ENCODE assay signal across 15 cellular contexts in the genomic region with DNA sequence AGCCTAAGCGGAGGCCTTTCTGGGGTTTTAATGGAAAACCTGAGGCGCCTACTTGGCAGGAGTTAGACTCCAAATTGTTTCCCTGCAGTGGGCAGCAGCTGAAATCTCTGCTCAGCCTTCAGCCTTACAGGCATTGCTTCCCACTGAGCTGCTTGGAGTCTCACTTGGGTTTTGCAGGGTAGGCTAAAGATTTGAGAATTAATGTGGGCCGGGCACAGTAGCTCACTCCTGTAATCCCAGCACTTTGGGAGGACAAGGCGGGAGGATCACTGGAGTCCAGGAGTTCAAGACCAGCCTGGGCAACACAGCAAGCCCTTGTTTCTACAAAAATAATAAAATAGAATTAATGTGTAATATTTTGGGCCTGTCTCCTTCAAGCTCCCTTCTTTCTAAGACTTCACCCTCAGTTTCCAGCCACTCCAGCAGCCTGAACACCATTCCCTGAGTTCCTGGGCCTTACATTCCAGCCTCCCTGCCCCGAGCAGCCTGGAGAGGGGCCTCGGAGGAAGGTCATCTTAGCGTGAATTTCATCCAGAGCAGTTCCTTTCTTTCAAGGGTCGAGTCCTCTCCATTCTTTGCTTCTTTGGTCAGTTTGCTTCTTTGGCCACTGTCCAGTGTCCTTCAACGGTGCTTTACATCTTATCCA. TPM values are rescaled to one million over a fixed set of nuclear protein-coding genes. Genes with fewer than 3 reads are reported as not detected.
A peak's percentile ranks its signal among the peaks of the same experiment; 100 is the strongest.
DNase-seq lines count a peak whose midpoint lies in the region; ATAC-seq, FAIRE-seq and TF ChIP-seq lines count a peak whose summit lies in the region.
"Had no signal": no experiment of that assay in that cellular context is flagged by ENCODE, and none has a peak within 500 bp of the region (broad histone marks: within the 10 kb centered on the region; RNA-seq: fewer than 3 reads in every experiment).

No MANE protein-coding gene starts in this region.

- H3K36me3 Mint-ChIP-seq in effector memory CD8-positive, alpha-beta T cell (ENCODE audit: insufficient read depth) = peaks cover 10% of the 10 kb centered on the region
- H3K36me3 Mint-ChIP-seq: activated naive CD4-positive, alpha-beta T cell treated with anti-CD3 and anti-CD28 coated beads, Interleukin-2, amount 10 ng/mL, durations not matched to agents 7 days and 5 days had no signal

- no peak for TF ChIP-seq EP300 in suprapubic skin (IDR thresholded peaks at IDR 0.05)

- H3F3A ChIP-seq in OCI-LY1 (ENCODE audit: insufficient read depth, low read length) = no peaks in the 10 kb centered on the region

- no peaks in the 10 kb centered on the region for H3K79me2 ChIP-seq in OCI-LY1 (ENCODE audit: insufficient read depth, low read length)

- H3K4me2 ChIP-seq in OCI-LY1 (ENCODE audit: low read length) = peak overlapping the region; percentile 33; the same call in 1 of the 2 replicates

- H3K27me3 Mint-ChIP-seq in effector memory CD8-positive, alpha-beta T cell = no peaks in the 10 kb centered on the region
- H3K27me3 Mint-ChIP-seq: activated CD8-positive, alpha-beta T cell treated with anti-CD3 and anti-CD28 coated beads for 36 hours had no signal

- TF ChIP-seq CTCF in OCI-LY1 (IDR thresholded peaks at IDR 0.05; ENCODE audit: low read length) = no peak
- TF ChIP-seq CTCF in suprapubic skin (IDR thresholded peaks at IDR 0.05) = no peak

- no peak for DNase-seq in effector memory CD8-positive, alpha-beta T cell
- DNase-seq in suprapubic skin (ENCODE audit: low spot score in 2 of 2) = no peak
- DNase-seq in central memory CD4-positive, alpha-beta T cell = no peak
- no peak for DNase-seq in DMS 273 (lab: John Stamatoyannopoulos, UW; ENCODE audit: unreplicated experiment)
- no peak for DNase-seq in HTR-8/SVneo (ENCODE audit: insufficient read length, low spot score)
- no peak for DNase-seq in T-helper 9 cell
- DNase-seq: activated CD8-positive, alpha-beta T cell treated with anti-CD3 and anti-CD28 coated beads for 36 hours; activated naive CD4-positive, alpha-beta T cell treated with anti-CD3 and anti-CD28 coated beads, Interleukin-2, amount 10 ng/mL, durations not matched to agents 7 days and 5 days; DMS 273 treated with DMSO at 0.1 percent for 48 hours; NCI-H187; stimulated activated CD4-positive, alpha-beta T cell treated with anti-CD3 and anti-CD28 coated beads, Interleukin-15, amount 100 ng/mL, for 24 hours; T-helper 1 cell had no signal

- peak overlapping the region; percentile 78 to 88 for H3K27ac Mint-ChIP-seq in effector memory CD8-positive, alpha-beta T cell
- H3K27ac Mint-ChIP-seq: activated naive CD4-positive, alpha-beta T cell treated with anti-CD3 and anti-CD28 coated beads, Interleukin-2, amount 10 ng/mL, durations not matched to agents 7 days and 5 days had no signal

- no peaks in the 10 kb centered on the region for H3K9me2 ChIP-seq in OCI-LY1 (ENCODE audit: low read depth, low read length)

- 0 out of 2 replicates have a peak overlapping the region, but pooled peaks have one; percentile 21 for H2AFZ ChIP-seq in OCI-LY1 (ENCODE audit: low read length)

- no peaks in the 10 kb centered on the region for H3K36me3 ChIP-seq in OCI-LY1 (ENCODE audit: insufficient read depth, low read length)
- no peaks in the 10 kb centered on the region for H3K36me3 ChIP-seq in muscle layer of duodenum (ENCODE audit: control insufficient read depth in 1 of 2, insufficient read depth in 2 of 2, low read length in 2 of 2)
- no peaks in the 10 kb centered on the region for H3K36me3 ChIP-seq in suprapubic skin

- H3K27me3 ChIP-seq in OCI-LY1 (ENCODE audit: insufficient read depth, low read length) (no peaks in the 10 kb centered on the region), muscle layer of duodenum (ENCODE audit: low read depth, low read length) (no peaks in the 10 kb centered on the region), suprapubic skin (no peaks in the 10 kb centered on the region)

- H3K9me3 ChIP-seq in OCI-LY1 (ENCODE audit: low read length) = no peaks in the 10 kb centered on the region
- H3K9me3 ChIP-seq in muscle layer of duodenum (ENCODE audit: control insufficient read depth in 1 of 2, low read length in 2 of 2) = no peaks in the 10 kb centered on the region
- no peaks in the 10 kb centered on the region for H3K9me3 ChIP-seq in suprapubic skin

- no peak for ATAC-seq in effector memory CD8-positive, alpha-beta T cell (replicated peaks)
- ATAC-seq: activated CD8-positive, alpha-beta T cell treated with anti-CD3 and anti-CD28 coated beads for 36 hours had no signal

- H3K4me3 ChIP-seq in OCI-LY1 (ENCODE audit: low read depth, low read length, poor library complexity, severe bottlenecking) (peak overlapping the region; percentile 31), muscle layer of duodenum (ENCODE audit: low read depth in 1 of 2, low read length in 2 of 2) (peak overlapping the region; percentile 30 to 39), suprapubic skin (peak overlapping the region; percentile 22)

- no peaks in the 10 kb centered on the region for H4K20me1 ChIP-seq in OCI-LY1 (ENCODE audit: insufficient read depth, low read length)

- H3K4me3 Mint-ChIP-seq in effector memory CD8-positive, alpha-beta T cell = no peak overlapping the region
- H3K4me3 Mint-ChIP-seq: activated CD8-positive, alpha-beta T cell treated with anti-CD3 and anti-CD28 coated beads for 36 hours; activated naive CD4-positive, alpha-beta T cell treated with anti-CD3 and anti-CD28 coated beads, Interleukin-2, amount 10 ng/mL, durations not matched to agents 7 days and 5 days had no signal

- H3K27ac ChIP-seq in OCI-LY1 (ENCODE audit: low read depth, low read length, poor library complexity, severe bottlenecking) (no peak overlapping the region), muscle layer of duodenum (ENCODE audit: low read length) (peak overlapping the region; percentile 84), suprapubic skin (peak overlapping the region; percentile 44)

- WGBS in suprapubic skin = 77% methylated on average over 8 of the region's 9 CpGs

- FAIRE-seq in HTR-8/SVneo (lab: Jason Lieb, UNC) = no peak

- H3K9ac ChIP-seq in OCI-LY1 (ENCODE audit: low read length) = peak overlapping the region; percentile 30; the same call in 1 of the 2 replicates

- TF ChIP-seq POLR2A in suprapubic skin (IDR thresholded peaks at IDR 0.05) = no peak

- H3K4me1 ChIP-seq in OCI-LY1 (ENCODE audit: insufficient read depth, low read length, severe bottlenecking) (peaks cover 22% of the 10 kb centered on the region), muscle layer of duodenum (ENCODE audit: control insufficient read depth in 1 of 2, insufficient read depth in 2 of 2, low read length in 2 of 2) (peaks cover 0 to 12% of the 10 kb centered on the region in 2 donors), suprapubic skin (peaks cover 27% of the 10 kb centered on the region)

- no peaks in the 10 kb centered on the region for H3K9me3 Mint-ChIP-seq in effector memory CD8-positive, alpha-beta T cell
- H3K9me3 Mint-ChIP-seq: activated CD8-positive, alpha-beta T cell treated with anti-CD3 and anti-CD28 coated beads for 36 hours; activated naive CD4-positive, alpha-beta T cell treated with anti-CD3 and anti-CD28 coated beads, Interleukin-2, amount 10 ng/mL, durations not matched to agents 7 days and 5 days had no signal

- peaks cover 16 to 22% of the 10 kb centered on the region in 2 donors for H3K4me1 Mint-ChIP-seq in effector memory CD8-positive, alpha-beta T cell (ENCODE audit: low read depth in 2 of 2)

RNA-seq across cellular contexts. Expression of a gene that starts 9.1 kb away (rescaled TPM):
- 1 to 10 TPM; 3.3 to 8.5 (median 6.0) TPM for total RNA-seq in suprapubic skin

RNA-seq across cellular contexts. Expression of a gene that starts 27.8 kb away (rescaled TPM):
- 100 to 1,000 TPM; 100 to 150 (median 109) TPM for total RNA-seq in suprapubic skin

RNA-seq across cellular contexts. Expression of a gene that starts 33.2 kb away (rescaled TPM):
- total RNA-seq in suprapubic skin = not detected
- total RNA-seq: activated CD8-positive, alpha-beta T cell treated with anti-CD3 and anti-CD28 coated beads for 36 hours; mucosa of gallbladder had no signal
